Comparison of ENCODE assay signal across 9 cellular contexts in genomic region chr15:74400915-74401757, GRCh38. TPM values are rescaled to one million over a fixed set of nuclear protein-coding genes. Genes with fewer than 3 reads are reported as not detected.
DNase-seq lines count a peak whose midpoint lies in the region; ATAC-seq and TF ChIP-seq lines count a peak whose summit lies in the region.
"Had no signal": no experiment of that assay in that cellular context is flagged by ENCODE, and none has a peak within 500 bp of the region (broad histone marks: within the 10 kb centered on the region; RNA-seq: fewer than 3 reads in every experiment).

No MANE protein-coding gene starts in this region.

- peak; percentile 51 for TF ChIP-seq POLR2A in GM19099 (IDR thresholded peaks at IDR 0.05; ENCODE audit: extremely low read depth, insufficient read length, low read depth)

- no peaks in the 10 kb centered on the region for H3K36me3 ChIP-seq in CD4-positive, CD25-positive, alpha-beta regulatory T cell (ENCODE audit: control insufficient read depth, insufficient read depth, low read length)

- H3K9me3 ChIP-seq in CD4-positive, CD25-positive, alpha-beta regulatory T cell (ENCODE audit: control insufficient read depth in 2 of 2, low read length in 2 of 2), result no peaks in the 10 kb centered on the region

- peak overlapping the region; percentile 7 to 56 (median 28) for H3K4me3 Mint-ChIP-seq in CD4-positive, CD25-positive, alpha-beta regulatory T cell
- peak overlapping the region; percentile 12 for H3K4me3 Mint-ChIP-seq in T-helper 1 cell treated with Interleukin-12 subunit alpha and Interleukin-12 subunit beta and Interleukin-4 antibody, amounts not matched to agents 30 μg/mL and 1 μg/mL, for 36 hours
- peak overlapping the region; percentile 44 to 74 (median 58) for H3K4me3 Mint-ChIP-seq in immature natural killer cell

- no peak overlapping the region for H3K27ac ChIP-seq in CD4-positive, CD25-positive, alpha-beta regulatory T cell (ENCODE audit: insufficient read depth, low read length, poor library complexity, severe bottlenecking)

- H3K27me3 Mint-ChIP-seq in CD4-positive, CD25-positive, alpha-beta regulatory T cell, result no peaks in the 10 kb centered on the region
- H3K27me3 Mint-ChIP-seq in T-helper 1 cell treated with Interleukin-12 subunit alpha and Interleukin-12 subunit beta and Interleukin-4 antibody, amounts not matched to agents 30 μg/mL and 1 μg/mL, for 36 hours (ENCODE audit: low read depth), result no peaks in the 10 kb centered on the region
- H3K27me3 Mint-ChIP-seq in immature natural killer cell (ENCODE audit: low read depth in 3 of 3), result peaks cover 0 to 3% (median 2%) of the 10 kb centered on the region in 3 donors

- peak in 1 of 3 donors; percentile 61 for DNase-seq in CD4-positive, CD25-positive, alpha-beta regulatory T cell
- DNase-seq in immature natural killer cell, result peak in 1 of 3 donors; percentile 16
- no peak for DNase-seq in ecto neural progenitor cell (ENCODE audit: low spot score)

- no peaks in the 10 kb centered on the region for H3K27me3 ChIP-seq in CD4-positive, CD25-positive, alpha-beta regulatory T cell (ENCODE audit: control insufficient read depth, insufficient read depth, low read length)

- ATAC-seq in CD4-positive, CD25-positive, alpha-beta regulatory T cell (ENCODE audit: low read depth in 2 of 2), result no peak
- no peak for ATAC-seq in GM21367 (IDR thresholded peaks at IDR 0.05; ENCODE audit: unreplicated experiment)
- no peak for ATAC-seq in HG02970 (IDR thresholded peaks at IDR 0.05; ENCODE audit: low FRiP score, unreplicated experiment)
- ATAC-seq in GM21619 (IDR thresholded peaks at IDR 0.05; ENCODE audit: unreplicated experiment), result no peak

- peak overlapping the region; percentile 32 to 91 (median 65) for H3K27ac Mint-ChIP-seq in CD4-positive, CD25-positive, alpha-beta regulatory T cell
- H3K27ac Mint-ChIP-seq in T-helper 1 cell treated with Interleukin-12 subunit alpha and Interleukin-12 subunit beta and Interleukin-4 antibody, amounts not matched to agents 30 μg/mL and 1 μg/mL, for 36 hours, result peak overlapping the region; percentile 81
- peak overlapping the region; percentile 41 to 84 (median 72) for H3K27ac Mint-ChIP-seq in immature natural killer cell

- no peak overlapping the region for H3K4me3 ChIP-seq in CD4-positive, CD25-positive, alpha-beta regulatory T cell (ENCODE audit: low read depth, low read length)

- no peaks in the 10 kb centered on the region for H3K9me3 Mint-ChIP-seq in CD4-positive, CD25-positive, alpha-beta regulatory T cell
- no peaks in the 10 kb centered on the region for H3K9me3 Mint-ChIP-seq in T-helper 1 cell treated with Interleukin-12 subunit alpha and Interleukin-12 subunit beta and Interleukin-4 antibody, amounts not matched to agents 30 μg/mL and 1 μg/mL, for 36 hours
- peaks cover 0 to 2% (median 0%) of the 10 kb centered on the region in 6 donors for H3K9me3 Mint-ChIP-seq in immature natural killer cell

- no peaks in the 10 kb centered on the region for H3K36me3 Mint-ChIP-seq in CD4-positive, CD25-positive, alpha-beta regulatory T cell
- H3K36me3 Mint-ChIP-seq in T-helper 1 cell treated with Interleukin-12 subunit alpha and Interleukin-12 subunit beta and Interleukin-4 antibody, amounts not matched to agents 30 μg/mL and 1 μg/mL, for 36 hours (ENCODE audit: low read depth), result no peaks in the 10 kb centered on the region
- no peaks in the 10 kb centered on the region for H3K36me3 Mint-ChIP-seq in immature natural killer cell

- peaks cover 5 to 58% (median 39%) of the 10 kb centered on the region in 4 donors for H3K4me1 Mint-ChIP-seq in CD4-positive, CD25-positive, alpha-beta regulatory T cell
- H3K4me1 Mint-ChIP-seq in T-helper 1 cell treated with Interleukin-12 subunit alpha and Interleukin-12 subunit beta and Interleukin-4 antibody, amounts not matched to agents 30 μg/mL and 1 μg/mL, for 36 hours (ENCODE audit: low read depth), result peaks cover 75% of the 10 kb centered on the region
- H3K4me1 Mint-ChIP-seq in immature natural killer cell, result peaks cover 64 to 82% of the 10 kb centered on the region in 2 donors

- H3K4me1 ChIP-seq in CD4-positive, CD25-positive, alpha-beta regulatory T cell (ENCODE audit: control insufficient read depth, insufficient read depth, low read length, poor library complexity, severe bottlenecking), result peaks cover 47% of the 10 kb centered on the region

RNA-seq across cellular contexts. Expression of gene SEMA7A, which starts 32.6 kb away (rescaled TPM):
- 5.0 TPM for total RNA-seq in CD4-positive, CD25-positive, alpha-beta regulatory T cell
- under 1 TPM in 3 of 4 donors, not detected in 1; 0.09 to 0.39 (median 0.11) TPM for polyA plus RNA-seq in CD4-positive, CD25-positive, alpha-beta regulatory T cell
- 1 to 10 TPM in 1 of 3 donors, under 1 TPM in 1, not detected in 1; 0.90 to 3.7 TPM for polyA plus RNA-seq in immature natural killer cell

RNA-seq across cellular contexts. Expression of gene CYP11A1, which starts 33.7 kb away (rescaled TPM):
- not detected for total RNA-seq in CD4-positive, CD25-positive, alpha-beta regulatory T cell
- polyA plus RNA-seq in CD4-positive, CD25-positive, alpha-beta regulatory T cell, result not detected
- polyA plus RNA-seq in immature natural killer cell, result not detected
- polyA plus RNA-seq: neural cell had no signal

RNA-seq across cellular contexts. Expression of gene UBL7, which starts 59.8 kb away (rescaled TPM):
- total RNA-seq in CD4-positive, CD25-positive, alpha-beta regulatory T cell, result 30.9 TPM
- polyA plus RNA-seq in CD4-positive, CD25-positive, alpha-beta regulatory T cell, result 100 to 1,000 TPM; 123 to 177 (median 144) TPM
- polyA plus RNA-seq in immature natural killer cell, result 100 to 1,000 TPM; 110 to 163 (median 128) TPM
